ENCODE assay signal across 12 cellular contexts in the genomic region with DNA sequence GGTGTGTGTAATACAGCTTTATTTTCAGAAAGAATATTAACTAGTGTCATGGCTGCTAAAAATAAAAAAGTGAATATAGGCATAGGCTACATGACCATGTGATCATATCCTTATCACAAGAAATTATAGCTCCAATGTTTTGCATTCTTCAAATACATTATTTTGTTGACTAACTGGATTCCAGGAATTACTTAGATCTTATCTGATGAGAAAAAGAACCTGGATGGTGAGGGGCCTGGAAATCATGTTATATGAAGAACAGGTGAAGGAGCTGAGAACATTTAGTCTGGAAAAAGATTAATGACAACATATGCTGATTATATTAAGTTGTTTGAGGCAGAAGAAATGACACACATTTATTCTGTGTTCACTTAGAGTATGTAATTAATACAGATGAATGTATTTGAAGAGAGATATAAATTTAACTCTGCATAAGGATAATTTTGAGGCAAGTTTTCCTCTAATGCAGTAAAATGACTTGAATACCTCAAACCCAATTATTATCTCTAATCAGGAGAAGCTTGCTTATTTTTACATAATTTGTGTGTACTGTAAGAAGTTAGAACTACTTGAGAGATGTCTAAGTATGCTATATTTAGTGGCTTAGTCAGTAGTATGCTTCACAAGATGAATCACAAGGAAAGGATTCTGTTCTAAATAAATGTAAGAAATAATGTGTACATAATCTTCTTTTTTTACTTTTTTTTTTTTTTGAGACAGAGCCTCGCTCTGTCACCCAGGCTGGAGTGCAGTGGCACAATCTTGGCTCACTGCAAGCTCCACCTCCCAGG. TPM values are rescaled to one million over a fixed set of nuclear protein-coding genes. Genes with fewer than 3 reads are reported as not detected.
DNase-seq lines count a peak whose midpoint lies in the region; ATAC-seq and TF ChIP-seq lines count a peak whose summit lies in the region.
"Had no signal": no experiment of that assay in that cellular context is flagged by ENCODE, and none has a peak within 500 bp of the region (broad histone marks: within the 10 kb centered on the region; RNA-seq: fewer than 3 reads in every experiment).

No MANE protein-coding gene starts in this region.

- intact Hi-C loops in activated T-helper 2 cell treated with anti-CD3 and anti-CD28 coated beads, Interferon-gamma antibody, Interleukin-2, Interleukin-4, amounts not matched to agents 10 μg/mL and 5 μg/mL and 100 μg/mL, durations not matched to agents 14 hours and 24 hours and 36 hours (cut with micrococcal nuclease), result no loop called here

- no peaks in the 10 kb centered on the region for H3K36me3 ChIP-seq in BJ (ENCODE audit: control insufficient read depth, insufficient read depth, low read length)

- H3K4me1 Mint-ChIP-seq in chondrocyte (ENCODE audit: low read depth), result peaks cover 28% of the 10 kb centered on the region
- peaks cover 31% of the 10 kb centered on the region for H3K4me1 Mint-ChIP-seq in activated T-helper 2 cell treated with anti-CD3 and anti-CD28 coated beads, Interferon-gamma antibody, Interleukin-2, Interleukin-4, amounts not matched to agents 10 μg/mL and 5 μg/mL and 100 μg/mL, durations not matched to agents 14 hours and 24 hours and 36 hours (ENCODE audit: low read depth)

- no peaks in the 10 kb centered on the region for H3K27me3 Mint-ChIP-seq in chondrocyte (ENCODE audit: low read depth)
- no peaks in the 10 kb centered on the region for H3K27me3 Mint-ChIP-seq in activated T-helper 2 cell treated with anti-CD3 and anti-CD28 coated beads, Interferon-gamma antibody, Interleukin-2, Interleukin-4, amounts not matched to agents 10 μg/mL and 5 μg/mL and 100 μg/mL, durations not matched to agents 14 hours and 24 hours and 36 hours (ENCODE audit: low read depth)
- H3K27me3 Mint-ChIP-seq: activated naive CD8-positive, alpha-beta T cell had no signal

- DNase-seq in BJ (ENCODE audit: low read depth) (peak; percentile 73), NCI-H226 (peak; percentile 54), chondrocyte (ENCODE audit: low spot score) (no peak), myocyte (ENCODE audit: low read depth) (peak; percentile 51), C1 segment of cervical spinal cord (lab: John Stamatoyannopoulos, UW) (no peak)
- DNase-seq in activated T-helper 2 cell treated with anti-CD3 and anti-CD28 coated beads, Interferon-gamma antibody, Interleukin-2, Interleukin-4, amounts not matched to agents 10 μg/mL and 5 μg/mL and 100 μg/mL, durations not matched to agents 14 hours and 24 hours and 36 hours (ENCODE audit: low spot score), result no peak
- DNase-seq: COR-L47, KBM-7, SIG-M5 had no signal

- peaks cover 9% of the 10 kb centered on the region for H3K36me3 Mint-ChIP-seq in chondrocyte (ENCODE audit: low read depth)
- H3K36me3 Mint-ChIP-seq in activated T-helper 2 cell treated with anti-CD3 and anti-CD28 coated beads, Interferon-gamma antibody, Interleukin-2, Interleukin-4, amounts not matched to agents 10 μg/mL and 5 μg/mL and 100 μg/mL, durations not matched to agents 14 hours and 24 hours and 36 hours (ENCODE audit: low read depth), result peaks cover 80% of the 10 kb centered on the region

- POLR2A ChIA-PET in BJ (lab: Charles Lee), result interaction anchor here (0.6 kb wide), 1 partner anchor 9 kb away, joined by 3 read pairs; no protein-coding TSS in a partner anchor

- ATAC-seq in GM18519 (IDR thresholded peaks at IDR 0.05; ENCODE audit: low FRiP score, unreplicated experiment) (no peak), GM21737 (IDR thresholded peaks at IDR 0.05; ENCODE audit: unreplicated experiment) (no peak)

- peaks cover 25% of the 10 kb centered on the region for H3K9me3 Mint-ChIP-seq in chondrocyte (ENCODE audit: low read depth)
- peaks cover 39% of the 10 kb centered on the region for H3K9me3 Mint-ChIP-seq in activated T-helper 2 cell treated with anti-CD3 and anti-CD28 coated beads, Interferon-gamma antibody, Interleukin-2, Interleukin-4, amounts not matched to agents 10 μg/mL and 5 μg/mL and 100 μg/mL, durations not matched to agents 14 hours and 24 hours and 36 hours

- H3K27ac Mint-ChIP-seq in chondrocyte (ENCODE audit: unreplicated experiment), result peak overlapping the region; percentile 93
- no peak overlapping the region for H3K27ac Mint-ChIP-seq in activated T-helper 2 cell treated with anti-CD3 and anti-CD28 coated beads, Interferon-gamma antibody, Interleukin-2, Interleukin-4, amounts not matched to agents 10 μg/mL and 5 μg/mL and 100 μg/mL, durations not matched to agents 14 hours and 24 hours and 36 hours
- H3K27ac Mint-ChIP-seq: activated naive CD8-positive, alpha-beta T cell had no signal

- H3K4me3 Mint-ChIP-seq in chondrocyte (ENCODE audit: unreplicated experiment), result no peak overlapping the region
- H3K4me3 Mint-ChIP-seq in activated T-helper 2 cell treated with anti-CD3 and anti-CD28 coated beads, Interferon-gamma antibody, Interleukin-2, Interleukin-4, amounts not matched to agents 10 μg/mL and 5 μg/mL and 100 μg/mL, durations not matched to agents 14 hours and 24 hours and 36 hours (ENCODE audit: low read depth), result no peak overlapping the region
- H3K4me3 Mint-ChIP-seq: activated naive CD8-positive, alpha-beta T cell had no signal

- TF ChIP-seq CTCF in BJ (IDR thresholded peaks at IDR 0.05; ENCODE audit: insufficient read depth, low read depth, low read length), result no peak
- TF ChIP-seq CTCF in chondrocyte (IDR thresholded peaks at IDR 0.05), result no peak

- CTCF ChIA-PET in BJ (lab: Yijun Ruan, JAX), result interaction anchor here (0.6 kb wide), 1 partner anchor 126 kb away, joined by 4 read pairs; no protein-coding TSS in a partner anchor

- H3K4me3 ChIP-seq in BJ (ENCODE audit: low read depth, low read length), result no peak overlapping the region

- no peaks in the 10 kb centered on the region for H3K27me3 ChIP-seq in BJ (ENCODE audit: control insufficient read depth, insufficient read depth, low read length)

RNA-seq across cellular contexts. Expression of gene PHTF2, which starts 13.5 kb away (rescaled TPM):
- 27.8 and 45.8 TPM in 2 replicates for polyA plus RNA-seq in BJ (2011; rRNA removed)
- 14.7 and 25.0 TPM in 2 replicates for polyA minus RNA-seq in BJ (2011; rRNA and poly(A)+ RNA removed)
- 49.7 to 56.1 TPM (median 52.6 TPM) in 3 replicates for total RNA-seq in chondrocyte
- 31.2 and 33.4 TPM in 2 replicates for total RNA-seq in myocyte
- 16.5 TPM for polyA plus RNA-seq in myocyte (2012)
- total RNA-seq in activated T-helper 2 cell treated with anti-CD3 and anti-CD28 coated beads, Interferon-gamma antibody, Interleukin-2, Interleukin-4, amounts not matched to agents 10 μg/mL and 5 μg/mL and 100 μg/mL, durations not matched to agents 14 hours and 24 hours and 36 hours, result 31.8 and 34.8 TPM in 2 replicates

RNA-seq across cellular contexts. Expression of gene TMEM60, which starts 13.9 kb away (rescaled TPM):
- 17.9 and 31.4 TPM in 2 replicates for polyA plus RNA-seq in BJ (2011; rRNA removed)
- 5.9 and 6.2 TPM in 2 replicates for polyA minus RNA-seq in BJ (2011; rRNA and poly(A)+ RNA removed)
- total RNA-seq in chondrocyte (15.3 to 16.6 TPM (median 15.5 TPM) in 3 replicates), myocyte (30.3 and 35.6 TPM in 2 replicates)
- polyA plus RNA-seq in myocyte (2012), result 31.4 TPM
- total RNA-seq in activated T-helper 2 cell treated with anti-CD3 and anti-CD28 coated beads, Interferon-gamma antibody, Interleukin-2, Interleukin-4, amounts not matched to agents 10 μg/mL and 5 μg/mL and 100 μg/mL, durations not matched to agents 14 hours and 24 hours and 36 hours, result 11.5 and 11.6 TPM in 2 replicates

Comparison
In these comparisons a context has a peak if more than half of its experiments do, and no peak if none do; other contexts are left out.
1. DNase-seq: peak in BJ (single experiment), NCI-H226 (single experiment) and myocyte (single experiment); none in chondrocyte (single experiment), activated T-helper 2 cell treated with anti-CD3 and anti-CD28 coated beads, Interferon-gamma antibody, Interleukin-2, Interleukin-4, amounts not matched to agents 10 μg/mL and 5 μg/mL and 100 μg/mL, durations not matched to agents 14 hours and 24 hours and 36 hours (single experiment) and C1 segment of cervical spinal cord (0 of 14).